Comparison of ENCODE assay signal across 31 cellular contexts in the genomic region with DNA sequence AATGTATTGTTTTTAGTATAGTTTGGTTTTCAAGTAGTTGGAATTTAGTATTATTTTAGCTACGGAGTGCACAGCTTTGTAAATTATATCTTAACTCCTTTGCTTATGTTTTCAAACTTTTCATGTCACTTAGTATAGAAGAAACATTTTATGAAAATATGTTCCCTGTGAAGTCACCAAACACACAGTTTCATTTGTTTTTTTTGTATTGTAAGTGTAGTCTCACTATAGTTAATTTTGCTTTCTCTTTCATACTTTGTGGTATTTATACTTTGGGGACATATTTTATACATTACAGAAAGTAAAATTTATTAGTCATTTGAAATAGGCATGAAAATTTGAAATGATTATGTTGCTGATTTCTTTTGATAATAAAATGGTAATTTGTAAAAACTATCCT. TPM values are rescaled to one million over a fixed set of nuclear protein-coding genes. Genes with fewer than 3 reads are reported as not detected.
DNase-seq lines count a peak whose midpoint lies in the region; ATAC-seq and TF ChIP-seq lines count a peak whose summit lies in the region.
"Had no signal": no experiment of that assay in that cellular context is flagged by ENCODE, and none has a peak within 500 bp of the region (broad histone marks: within the 10 kb centered on the region; RNA-seq: fewer than 3 reads in every experiment).

No MANE protein-coding gene starts in this region.

- no peaks in the 10 kb centered on the region for H3K27me3 ChIP-seq in dorsolateral prefrontal cortex
- H3K27me3 ChIP-seq: hepatocyte, ovary had no signal

- peak; percentile 41 for ATAC-seq in GM18502 (IDR thresholded peaks at IDR 0.05; ENCODE audit: poor library complexity, unreplicated experiment)
- ATAC-seq in GM21576 (IDR thresholded peaks at IDR 0.05; ENCODE audit: unreplicated experiment) = peak; percentile 41
- ATAC-seq in HG03354 (IDR thresholded peaks at IDR 0.05; ENCODE audit: poor library complexity, severe bottlenecking, unreplicated experiment) = peak; percentile 53
- ATAC-seq in GM21786 (IDR thresholded peaks at IDR 0.05; ENCODE audit: unreplicated experiment) = no peak
- ATAC-seq in Right ventricle myocardium inferior = no peak
- ATAC-seq in HG03457 (IDR thresholded peaks at IDR 0.05; ENCODE audit: unreplicated experiment) = no peak
- ATAC-seq: esophagus mucosa; natural killer cell treated with Interleukin-12 subunit alpha and Interleukin-12 subunit beta and Interleukin-15 and Interleukin-18, amount 100 ng/mL, for 72 hours; right cardiac atrium; stimulated activated naive CD8-positive, alpha-beta T cell treated with anti-CD3 and anti-CD28 coated beads, Interleukin-15, amount 100 ng/mL, for 72 hours had no signal

- H3K27ac ChIP-seq in dorsolateral prefrontal cortex = no peak overlapping the region
- H3K27ac ChIP-seq: GM23248, hepatocyte, left ventricle myocardium inferior, ovary, transverse colon had no signal

- DNase-seq in dorsolateral prefrontal cortex (no peak), NCI-H1417 (lab: John Stamatoyannopoulos, UW) (no peak), Right ventricle myocardium inferior (ENCODE audit: missing footprints) (no peak)
- DNase-seq: 8988T; activated CD4-positive, alpha-beta T cell treated with anti-CD3 and anti-CD28 coated beads for 4 hours; activated T-cell treated with anti-CD3 and anti-CD28 coated beads, Interleukin-2, amount 50 U/mL, for 24 hours; CD4-positive, alpha-beta T cell; effector memory CD4-positive, alpha-beta T cell; foreskin melanocyte; GM23248; left ventricle myocardium inferior; MG63; midbrain; NCI-H1417 treated with DMSO at 0.1 percent for 48 hours; NCI-H2081 treated with DMSO at 0.1 percent for 48 hours; NCI-H345; NCI-H82; ovary; right cardiac atrium; stimulated activated naive CD8-positive, alpha-beta T cell treated with anti-CD3 and anti-CD28 coated beads, Interleukin-15, amount 100 ng/mL, for 72 hours; transverse colon had no signal

- intact Hi-C loops in dorsolateral prefrontal cortex (cut with DNase I) (loop anchor here in 1 of 2 donors (10.0 kb wide), 2 partner anchors 126 to 1256 kb away; a partner anchor contains a TSS), Right ventricle myocardium inferior (cut with DNase I) (loop anchor here (10.0 kb wide), 2 partner anchors 236 to 1506 kb away; no protein-coding TSS in a partner anchor)

- TF ChIP-seq CTCF in dorsolateral prefrontal cortex (IDR thresholded peaks at IDR 0.05 in 54 of 56, conservative IDR thresholded peaks at IDR 0.05 in 2 of 56; ENCODE audit: low read depth in 1 of 56, partially characterized antibody in 56 of 56) = no peak

- H3K4me3 ChIP-seq in dorsolateral prefrontal cortex = peak overlapping the region in 42 of 59 donors; percentile 4 to 90 (median 79)
- H3K4me3 ChIP-seq: GM23248, hepatocyte, left ventricle myocardium inferior, MG63, ovary, transverse colon had no signal

RNA-seq across cellular contexts. Expression of a gene that starts 5.0 kb away (rescaled TPM):
- total RNA-seq in dorsolateral prefrontal cortex (10 to 100 TPM in 75 of 120 experiments, 1 to 10 TPM in 45; 3.7 to 18.6 (median 11.0) TPM), Right ventricle myocardium inferior (0.57 TPM)
- total RNA-seq: CD4-positive, alpha-beta T cell; HT-29; T-helper 2 cell treated with Interferon-gamma antibody and Interleukin-4, amounts not matched to agents 100 ng/mL and 5 ng/mL, for 36 hours had no signal

Comparison
In these comparisons a context has a peak if more than half of its experiments do, and no peak if none do; other contexts are left out.
1. ATAC-seq: peak in GM18502 (single experiment), GM21576 (single experiment) and HG03354 (single experiment); none in GM21786 (single experiment), Right ventricle myocardium inferior (single experiment) and HG03457 (single experiment).